ENCODE assay signal across 25 cellular contexts in genomic region chr15:46685096-46685495, GRCh38.
"Had no signal": no experiment of that assay in that cellular context is flagged by ENCODE, and none has a peak within 500 bp of the region (broad histone marks: within the 10 kb centered on the region; RNA-seq: fewer than 3 reads in every experiment).

No MANE protein-coding gene starts in this region.

- H3K4me3 ChIP-seq: colonic mucosa, esophagus squamous epithelium, gastrocnemius medialis, heart left ventricle, hepatocyte, left lung, lower lobe of right lung, mucosa of descending colon had no signal

- H3K4me2 ChIP-seq: hepatocyte had no signal

- H3K9me3 ChIP-seq: colonic mucosa, esophagus squamous epithelium, gastrocnemius medialis, left lung, lower lobe of right lung, mucosa of descending colon had no signal

- H2AFZ ChIP-seq: hepatocyte had no signal

- DNase-seq: colonic mucosa; cortex of kidney; effector CD8-positive, alpha-beta T cell; effector memory CD8-positive, alpha-beta T cell; endodermal cell; erythroblast; esophagus squamous epithelium; foreskin fibroblast; foreskin melanocyte; gastrocnemius medialis; heart left ventricle; hypothalamus; immature natural killer cell; islet precursor cell; kidney; kidney glomerular epithelial cell; left lung; left ventricle myocardium superior; lower lobe of right lung; mesenchymal stem cell; naive B cell had no signal

- FAIRE-seq: kidney had no signal

- H3K4me1 ChIP-seq: esophagus squamous epithelium, gastrocnemius medialis, heart left ventricle, left lung, lower lobe of right lung had no signal

- H3K36me3 ChIP-seq: colonic mucosa, esophagus squamous epithelium, gastrocnemius medialis, heart left ventricle, left lung, lower lobe of right lung had no signal

- ATAC-seq: effector memory CD8-positive, alpha-beta T cell; esophagus mucosa; gastrocnemius medialis; heart left ventricle; left lung; left ventricle myocardium superior; lower lobe of right lung had no signal

- H3K27me3 ChIP-seq: colonic mucosa, esophagus squamous epithelium, gastrocnemius medialis, heart left ventricle, hepatocyte, left lung had no signal

- H3K27ac ChIP-seq: colonic mucosa, epithelial cell of prostate, esophagus squamous epithelium, gastrocnemius medialis, heart left ventricle, hepatocyte, left lung, lower lobe of right lung had no signal
